In the genomic region with DNA sequence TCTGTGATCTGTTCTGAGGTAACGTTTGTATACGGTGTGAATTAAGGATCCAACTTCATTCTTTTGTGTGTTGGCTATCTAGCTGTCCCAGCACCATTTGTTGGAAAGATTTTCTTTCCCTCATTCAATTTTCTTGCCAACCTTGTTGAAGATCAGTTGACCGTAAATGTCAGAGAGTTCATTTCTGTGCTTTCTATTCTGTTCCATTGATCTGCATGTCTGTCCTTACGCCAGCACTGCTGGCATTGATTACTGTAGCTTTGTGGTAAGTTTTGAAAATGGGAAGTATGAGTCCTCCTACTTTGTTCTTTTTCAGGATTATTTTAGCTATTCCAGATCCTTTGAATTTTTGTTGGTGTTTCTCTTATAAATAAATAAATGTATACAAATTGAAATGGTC, we compare ENCODE assay signal across 2 cellular contexts.
TF ChIP-seq lines count a peak whose summit lies in the region.

No MANE protein-coding gene starts in this region.

TF ChIP-seq in HepG2, 621 proteins besides CTCF, POLR2A, EP300 and RAD21:
- TF ChIP-seq THAP11 (CRISPR knock-in tag; IDR thresholded peaks at IDR 0.05) (no peak), ELF4 (CRISPR knock-in tag; IDR thresholded peaks at IDR 0.05; ENCODE audit: borderline replicate concordance) (no peak), TOPORS (CRISPR knock-in tag; IDR thresholded peaks at IDR 0.05) (no peak), CC2D1A (CRISPR knock-in tag; IDR thresholded peaks at IDR 0.05) (no peak), RFX3 (CRISPR knock-in tag; IDR thresholded peaks at IDR 0.05) (no peak), SKI (IDR thresholded peaks at IDR 0.05; ENCODE audit: partially characterized antibody) (no peak), HDAC6 (IDR thresholded peaks at IDR 0.05; ENCODE audit: low read depth, low read length) (no peak)

TF ChIP-seq in SK-N-SH, 30 proteins besides CTCF, POLR2A, EP300 and RAD21:
- TF ChIP-seq ELF1 (IDR thresholded peaks at IDR 0.05) (no peak), RXRA (IDR thresholded peaks at IDR 0.05; ENCODE audit: borderline replicate concordance, low read depth) (no peak), GABPA (IDR thresholded peaks at IDR 0.05; ENCODE audit: low read depth) (no peak), FOXM1 (IDR thresholded peaks at IDR 0.05; ENCODE audit: low read depth) (no peak), SIN3A (IDR thresholded peaks at IDR 0.05; ENCODE audit: borderline replicate concordance, low read depth, low read length) (no peak), TCF12 (IDR thresholded peaks at IDR 0.05) (no peak), GATA2 (CRISPR knock-in tag; IDR thresholded peaks at IDR 0.05) (no peak), FOXJ3 (CRISPR knock-in tag; IDR thresholded peaks at IDR 0.05) (no peak), POLR2AphosphoS5 (IDR thresholded peaks at IDR 0.05; ENCODE audit: low read depth, low read length) (no peak), TEAD4 (IDR thresholded peaks at IDR 0.05; ENCODE audit: borderline replicate concordance, insufficient read depth) (no peak), MEF2A (IDR thresholded peaks at IDR 0.05; ENCODE audit: borderline replicate concordance, low read depth) (no peak), EZH2phosphoT487 (IDR thresholded peaks at IDR 0.05; ENCODE audit: borderline replicate concordance, low read depth) (no peak), MXI1 (IDR thresholded peaks at IDR 0.05; ENCODE audit: low read depth, low read length) (no peak), JUND (IDR thresholded peaks at IDR 0.05) (no peak), SMC3 (IDR thresholded peaks at IDR 0.05; ENCODE audit: low read depth, low read length) (no peak)
- TF ChIP-seq, protein P1, sequence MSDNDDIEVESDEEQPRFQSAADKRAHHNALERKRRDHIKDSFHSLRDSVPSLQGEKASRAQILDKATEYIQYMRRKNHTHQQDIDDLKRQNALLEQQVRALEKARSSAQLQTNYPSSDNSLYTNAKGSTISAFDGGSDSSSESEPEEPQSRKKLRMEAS (IDR thresholded peaks at IDR 0.05; ENCODE audit: low read depth) = no peak
- TF ChIP-seq, protein P2, sequence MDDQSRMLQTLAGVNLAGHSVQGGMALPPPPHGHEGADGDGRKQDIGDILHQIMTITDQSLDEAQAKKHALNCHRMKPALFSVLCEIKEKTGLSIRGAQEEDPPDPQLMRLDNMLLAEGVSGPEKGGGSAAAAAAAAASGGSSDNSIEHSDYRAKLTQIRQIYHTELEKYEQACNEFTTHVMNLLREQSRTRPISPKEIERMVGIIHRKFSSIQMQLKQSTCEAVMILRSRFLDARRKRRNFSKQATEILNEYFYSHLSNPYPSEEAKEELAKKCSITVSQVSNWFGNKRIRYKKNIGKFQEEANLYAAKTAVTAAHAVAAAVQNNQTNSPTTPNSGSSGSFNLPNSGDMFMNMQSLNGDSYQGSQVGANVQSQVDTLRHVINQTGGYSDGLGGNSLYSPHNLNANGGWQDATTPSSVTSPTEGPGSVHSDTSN (IDR thresholded peaks at IDR 0.05) = no peak
- TF ChIP-seq, protein P3, sequence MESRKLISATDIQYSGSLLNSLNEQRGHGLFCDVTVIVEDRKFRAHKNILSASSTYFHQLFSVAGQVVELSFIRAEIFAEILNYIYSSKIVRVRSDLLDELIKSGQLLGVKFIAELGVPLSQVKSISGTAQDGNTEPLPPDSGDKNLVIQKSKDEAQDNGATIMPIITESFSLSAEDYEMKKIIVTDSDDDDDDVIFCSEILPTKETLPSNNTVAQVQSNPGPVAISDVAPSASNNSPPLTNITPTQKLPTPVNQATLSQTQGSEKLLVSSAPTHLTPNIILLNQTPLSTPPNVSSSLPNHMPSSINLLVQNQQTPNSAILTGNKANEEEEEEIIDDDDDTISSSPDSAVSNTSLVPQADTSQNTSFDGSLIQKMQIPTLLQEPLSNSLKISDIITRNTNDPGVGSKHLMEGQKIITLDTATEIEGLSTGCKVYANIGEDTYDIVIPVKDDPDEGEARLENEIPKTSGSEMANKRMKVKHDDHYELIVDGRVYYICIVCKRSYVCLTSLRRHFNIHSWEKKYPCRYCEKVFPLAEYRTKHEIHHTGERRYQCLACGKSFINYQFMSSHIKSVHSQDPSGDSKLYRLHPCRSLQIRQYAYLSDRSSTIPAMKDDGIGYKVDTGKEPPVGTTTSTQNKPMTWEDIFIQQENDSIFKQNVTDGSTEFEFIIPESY (IDR thresholded peaks at IDR 0.05; ENCODE audit: borderline replicate concordance, low read depth) = no peak
